ENCODE assay signal across 22 cellular contexts in genomic region chr2:222942556-222942955, GRCh38.
DNase-seq lines count a peak whose midpoint lies in the region; ATAC-seq, FAIRE-seq and TF ChIP-seq lines count a peak whose summit lies in the region.
"Had no signal": no experiment of that assay in that cellular context is flagged by ENCODE, and none has a peak within 500 bp of the region (broad histone marks: within the 10 kb centered on the region; RNA-seq: fewer than 3 reads in every experiment).

No MANE protein-coding gene starts in this region.

- no peak overlapping the region for H2AFZ ChIP-seq in MM.1S (ENCODE audit: low read length)
- H2AFZ ChIP-seq in astrocyte (ENCODE audit: low read depth, low read length) = no peak overlapping the region

- H3K9me3 Mint-ChIP-seq in astrocyte (ENCODE audit: unreplicated experiment) = no peaks in the 10 kb centered on the region
- H3K9me3 Mint-ChIP-seq in osteocyte (ENCODE audit: unreplicated experiment) = peaks cover 6% of the 10 kb centered on the region
- peaks cover 0 to 5% (median 1%) of the 10 kb centered on the region in 6 donors for H3K9me3 Mint-ChIP-seq in immature natural killer cell

- peak overlapping the region; percentile 97 for H3K27ac Mint-ChIP-seq in astrocyte (ENCODE audit: unreplicated experiment)
- peak overlapping the region; percentile 90 for H3K27ac Mint-ChIP-seq in osteocyte (ENCODE audit: unreplicated experiment)
- H3K27ac Mint-ChIP-seq in immature natural killer cell = no peak overlapping the region

- H3K4me1 Mint-ChIP-seq in astrocyte (ENCODE audit: low read depth, unreplicated experiment) (peaks cover 69% of the 10 kb centered on the region), osteocyte (ENCODE audit: unreplicated experiment) (peaks cover 55% of the 10 kb centered on the region), immature natural killer cell (peaks cover 3 to 4% of the 10 kb centered on the region in 2 donors)

- FAIRE-seq in A204.1 (lab: Jason Lieb, UNC) (peak; percentile 30), astrocyte (lab: Jason Lieb, UNC) (no peak)
- FAIRE-seq: HTR-8/SVneo had no signal

- peaks cover 20% of the 10 kb centered on the region for H3F3A ChIP-seq in MM.1S (ENCODE audit: insufficient read depth, low read length)

- H3K9me2 ChIP-seq in MM.1S (replicated peaks; ENCODE audit: insufficient read depth, low read length) = no peaks in the 10 kb centered on the region

- H3K36me3 Mint-ChIP-seq in astrocyte (ENCODE audit: low read depth, unreplicated experiment) (peaks cover 2% of the 10 kb centered on the region), osteocyte (ENCODE audit: unreplicated experiment) (peaks cover 22% of the 10 kb centered on the region), immature natural killer cell (peaks cover 9 to 20% (median 11%) of the 10 kb centered on the region in 3 donors)

- no peak for DNase-seq in MM.1S
- DNase-seq in astrocyte (ENCODE audit: low read depth) = no peak
- no peak for DNase-seq in osteocyte (ENCODE audit: extremely low spot score, unreplicated experiment)
- DNase-seq in left cardiac atrium = no peak
- DNase-seq in cerebellar nuclear complex (lab: John Stamatoyannopoulos, UW) = no peak
- no peak for DNase-seq in immature natural killer cell
- no peak for DNase-seq in activated CD4-positive, alpha-beta T cell treated with anti-CD3 and anti-CD28 coated beads for 4 hours
- DNase-seq: 8988T; CD4-positive, CD25-positive, alpha-beta regulatory T cell; KBM-7; NCI-H1105 treated with DMSO at 0.1 percent for 48 hours; NCI-H146; NCI-H1930; NCI-H2107; NCI-H446; NCI-H526; NCI-H82; OCI-M1; SHP77 had no signal

- no peaks in the 10 kb centered on the region for H3K27me3 Mint-ChIP-seq in astrocyte (ENCODE audit: low read depth, unreplicated experiment)
- no peaks in the 10 kb centered on the region for H3K27me3 Mint-ChIP-seq in osteocyte (ENCODE audit: unreplicated experiment)
- peaks cover 0 to 3% (median 0%) of the 10 kb centered on the region in 3 donors for H3K27me3 Mint-ChIP-seq in immature natural killer cell (ENCODE audit: low read depth in 3 of 3)
- H3K27me3 Mint-ChIP-seq: CD4-positive, CD25-positive, alpha-beta regulatory T cell had no signal

- no peak for ATAC-seq in left cardiac atrium

- H3K36me3 ChIP-seq in MM.1S (replicated peaks; ENCODE audit: insufficient read depth, low read length) = no peaks in the 10 kb centered on the region; the same call in 1 of the 2 replicates
- peaks cover 4% of the 10 kb centered on the region for H3K36me3 ChIP-seq in astrocyte (ENCODE audit: insufficient read depth, low read length)

- no peak overlapping the region; the same call in 1 of the 2 replicates for H3K27ac ChIP-seq in MM.1S (ENCODE audit: low read length)
- H3K27ac ChIP-seq in astrocyte (ENCODE audit: low read depth, low read length) = no peak overlapping the region
- H3K27ac ChIP-seq: BLaER1 had no signal

- H3K9ac ChIP-seq in MM.1S (ENCODE audit: low read length) (no peak overlapping the region), astrocyte (ENCODE audit: low read length) (no peak overlapping the region)
- H3K9ac ChIP-seq: BLaER1 had no signal

- TF ChIP-seq CTCF in MM.1S (IDR thresholded peaks at IDR 0.05; ENCODE audit: low read length) (no peak), astrocyte (IDR thresholded peaks at IDR 0.05; ENCODE audit: insufficient read depth, low read depth, low read length) (no peak), osteocyte (IDR thresholded peaks at IDR 0.05) (no peak)

- H3K4me2 ChIP-seq in MM.1S (ENCODE audit: low read depth, low read length) = peak overlapping the region; percentile 42; the same call in 1 of the 2 replicates
- H3K4me2 ChIP-seq in astrocyte (ENCODE audit: low read length) = no peak overlapping the region
- H3K4me2 ChIP-seq: BLaER1 had no signal

- H3K79me2 ChIP-seq in MM.1S (ENCODE audit: low read length) (no peaks in the 10 kb centered on the region), astrocyte (ENCODE audit: insufficient read depth, low read length) (peaks cover 5% of the 10 kb centered on the region)

- H3K4me3 ChIP-seq in MM.1S (ENCODE audit: low read length) (no peak overlapping the region), astrocyte (ENCODE audit: insufficient read depth, low read depth, low read length) (no peak overlapping the region)
- H3K4me3 ChIP-seq: BLaER1 had no signal

- H4K20me1 ChIP-seq in MM.1S (ENCODE audit: insufficient read depth, low read length) (no peaks in the 10 kb centered on the region), astrocyte (ENCODE audit: insufficient read depth, low read length) (peaks cover 20% of the 10 kb centered on the region)

- H3K4me1 ChIP-seq in MM.1S (ENCODE audit: low read length) = peaks cover 30% of the 10 kb centered on the region
- peaks cover 5% of the 10 kb centered on the region for H3K4me1 ChIP-seq in astrocyte (ENCODE audit: insufficient read depth, low read length)
- H3K4me1 ChIP-seq: BLaER1 had no signal

- H3K9me3 ChIP-seq in MM.1S (replicated peaks; ENCODE audit: insufficient read depth, low read length) = no peaks in the 10 kb centered on the region
- H3K9me3 ChIP-seq in astrocyte (ENCODE audit: insufficient read depth, low read depth, low read length) = no peaks in the 10 kb centered on the region

- no peak overlapping the region for H3K4me3 Mint-ChIP-seq in astrocyte (ENCODE audit: unreplicated experiment)
- no peak overlapping the region for H3K4me3 Mint-ChIP-seq in osteocyte (ENCODE audit: unreplicated experiment)
- no peak overlapping the region for H3K4me3 Mint-ChIP-seq in immature natural killer cell
- H3K4me3 Mint-ChIP-seq: CD4-positive, CD25-positive, alpha-beta regulatory T cell had no signal

- no peaks in the 10 kb centered on the region for H3K27me3 ChIP-seq in MM.1S (replicated peaks; ENCODE audit: insufficient read depth, low read length)
- H3K27me3 ChIP-seq in astrocyte (ENCODE audit: insufficient read depth, low read length) = no peaks in the 10 kb centered on the region
- H3K27me3 ChIP-seq: BLaER1 had no signal

- intact Hi-C loops in left cardiac atrium (cut with DNase I) = no loop called here

Comparison
In these comparisons a context has a peak if more than half of its experiments do, and no peak if none do; other contexts are left out.
1. H3K27ac Mint-ChIP-seq: peak in astrocyte (single experiment) and osteocyte (single experiment); none in immature natural killer cell (0 of 6).